1 cellular context compared by ENCODE assay signal in the genomic region with DNA sequence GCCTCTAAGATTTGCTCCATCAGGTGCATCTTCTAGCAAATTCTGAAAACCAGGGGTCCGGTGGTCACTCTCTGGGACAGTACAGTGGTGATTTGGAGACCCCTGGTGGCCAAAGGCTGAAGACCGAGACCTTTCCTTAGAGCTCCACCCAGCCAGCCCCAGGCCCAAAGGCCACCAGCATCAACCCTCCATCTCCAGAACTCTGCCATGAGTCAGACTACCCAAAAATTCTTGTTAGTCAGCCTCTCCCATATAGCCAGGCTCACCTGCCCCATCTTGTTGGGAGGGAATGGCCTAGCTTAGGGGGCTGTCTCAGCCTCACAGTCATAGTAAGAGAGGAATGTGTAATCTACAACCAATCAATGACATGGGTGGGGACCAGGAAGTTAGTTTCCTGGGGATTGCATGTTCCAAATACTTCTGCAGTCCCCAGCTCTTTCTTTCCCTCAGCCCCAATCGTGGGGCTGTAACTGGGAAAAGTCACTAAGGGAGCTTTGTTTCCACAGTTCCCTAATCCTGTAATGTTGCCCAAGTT.
TF ChIP-seq lines count a peak whose summit lies in the region.

No MANE protein-coding gene starts in this region.

TF ChIP-seq in H1, 55 proteins besides CTCF, POLR2A, EP300 and RAD21:
- TF ChIP-seq SP2 (IDR thresholded peaks at IDR 0.05; ENCODE audit: low read length) (no peak), TCF12 (IDR thresholded peaks at IDR 0.05; ENCODE audit: low read depth, low read length) (no peak), TAF1 (IDR thresholded peaks at IDR 0.05; ENCODE audit: low read depth, low read length) (no peak), CBX5 (IDR thresholded peaks at IDR 0.05; ENCODE audit: low read depth, low read length) (no peak)
- TF ChIP-seq, protein P1, sequence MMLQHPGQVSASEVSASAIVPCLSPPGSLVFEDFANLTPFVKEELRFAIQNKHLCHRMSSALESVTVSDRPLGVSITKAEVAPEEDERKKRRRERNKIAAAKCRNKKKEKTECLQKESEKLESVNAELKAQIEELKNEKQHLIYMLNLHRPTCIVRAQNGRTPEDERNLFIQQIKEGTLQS (IDR thresholded peaks at IDR 0.05; ENCODE audit: insufficient read depth, low read depth, low read length), result no peak
